Comparison of ENCODE assay signal across 11 cellular contexts in the genomic region with DNA sequence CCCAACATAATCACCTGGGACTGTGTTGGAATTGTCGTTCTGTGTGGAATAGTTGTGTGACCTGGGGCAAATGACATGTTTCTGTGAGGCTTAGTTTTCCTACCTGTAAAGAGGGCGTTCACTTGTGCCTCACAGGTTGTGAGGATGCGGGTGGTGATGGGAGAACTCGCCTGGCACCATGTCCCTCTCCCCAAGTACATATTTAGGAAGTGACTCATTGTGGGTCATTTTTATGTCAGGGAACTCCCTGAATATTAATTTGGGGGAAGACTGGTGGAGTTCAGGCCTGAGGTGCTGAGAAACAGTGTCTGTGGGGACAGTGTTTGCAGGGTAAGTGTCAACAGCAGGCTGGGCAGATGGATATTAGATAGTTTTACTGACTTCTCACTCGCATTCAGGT.
DNase-seq lines count a peak whose midpoint lies in the region; ATAC-seq and FAIRE-seq lines count a peak whose summit lies in the region.
"Had no signal": no experiment of that assay in that cellular context is flagged by ENCODE, and none has a peak within 500 bp of the region (broad histone marks: within the 10 kb centered on the region; RNA-seq: fewer than 3 reads in every experiment).

No MANE protein-coding gene starts in this region.

- FAIRE-seq in RCC 7860 (lab: Jason Lieb, UNC) = no peak
- FAIRE-seq: islet of Langerhans had no signal

- in situ Hi-C loops in G401 (cut with HindIII; ENCODE audit: low sequenced_read_pairs) = no loop called here

- DNase-seq in A172 (ENCODE audit: low spot score) (peak; percentile 56), GM03348 (ENCODE audit: low spot score) (peak; percentile 12), RCC 7860 (ENCODE audit: low spot score) (peak; percentile 7), G401 (ENCODE audit: low spot score) (no peak), HT-29 (ENCODE audit: low spot score) (no peak)
- no peak for DNase-seq in stimulated activated CD4-positive, alpha-beta T cell treated with anti-CD3 and anti-CD28 coated beads, Interleukin-15, amount 100 ng/mL, for 24 hours
- DNase-seq: activated T-cell treated with anti-CD3 and anti-CD28 coated beads, Interleukin-2, amount 50 U/mL, for 24 hours; upper lobe of right lung had no signal

- ATAC-seq in esophagus mucosa (peak; percentile 78), GM21423 (IDR thresholded peaks at IDR 0.05; ENCODE audit: unreplicated experiment) (no peak)
- ATAC-seq: upper lobe of right lung had no signal

Comparison
In these comparisons a context has a peak if more than half of its experiments do, and no peak if none do; other contexts are left out.
1. DNase-seq: peak in A172 (single experiment), GM03348 (single experiment) and RCC 7860 (single experiment); none in G401 (single experiment), HT-29 (single experiment) and stimulated activated CD4-positive, alpha-beta T cell treated with anti-CD3 and anti-CD28 coated beads, Interleukin-15, amount 100 ng/mL, for 24 hours (single experiment).